ENCODE assay signal across 18 cellular contexts in genomic region chr5:39843767-39844166, GRCh38.
DNase-seq lines count a peak whose midpoint lies in the region; ATAC-seq, FAIRE-seq and TF ChIP-seq lines count a peak whose summit lies in the region.
"Had no signal": no experiment of that assay in that cellular context is flagged by ENCODE, and none has a peak within 500 bp of the region (broad histone marks: within the 10 kb centered on the region; RNA-seq: fewer than 3 reads in every experiment).

No MANE protein-coding gene starts in this region.

- H3K9ac ChIP-seq in PC-3 (ENCODE audit: low read length) (no peak overlapping the region), mesenchymal stem cell (ENCODE audit: low read length) (no peak overlapping the region)
- H3K9ac ChIP-seq: BLaER1 had no signal

- H2AK5ac ChIP-seq in mesenchymal stem cell (ENCODE audit: low read length, severe bottlenecking) = no peak overlapping the region

- H4K20me1 ChIP-seq in PC-3 (ENCODE audit: low read length) = no peaks in the 10 kb centered on the region
- H4K20me1 ChIP-seq: BLaER1 had no signal

- no peak overlapping the region for H3K4me2 ChIP-seq in PC-3 (ENCODE audit: low read length)
- no peak overlapping the region for H3K4me2 ChIP-seq in mesenchymal stem cell (ENCODE audit: low read length, poor library complexity, severe bottlenecking)
- H3K4me2 ChIP-seq: BLaER1 had no signal

- ATAC-seq in PC-3 = peak; percentile 57

- peaks cover 6% of the 10 kb centered on the region; the same call in 1 of the 2 replicates for H3K9me3 ChIP-seq in PC-3 (ENCODE audit: low read length)
- H3K9me3 ChIP-seq in mesenchymal stem cell (ENCODE audit: control insufficient read depth, low read length) = peaks cover 18% of the 10 kb centered on the region

- no peak overlapping the region for H3K18ac ChIP-seq in mesenchymal stem cell (ENCODE audit: low read depth in 1 of 2, low read length in 2 of 2)

- POLR2A ChIA-PET in PC-3 (lab: Charles Lee; ENCODE audit: unreplicated experiment) = no interaction called here

- no peak overlapping the region for H3K4ac ChIP-seq in mesenchymal stem cell (ENCODE audit: low read depth in 1 of 2, low read length in 2 of 2)

- CTCF ChIA-PET in PC-3 (lab: Charles Lee) = no interaction called here

- DNase-seq in PC-3 (peak; percentile 16), bronchial epithelial cell (ENCODE audit: low read depth) (peak; percentile 2), mesenchymal stem cell (no peak), renal cortical epithelial cell (ENCODE audit: low read depth) (peak; percentile 13), cerebellar cortex (ENCODE audit: low spot score) (no peak), NCI-H1105 treated with DMSO at 0.1 percent for 48 hours (lab: John Stamatoyannopoulos, UW) (no peak), GM19239 (ENCODE audit: insufficient read length, low spot score) (no peak)
- DNase-seq: 8988T; CD4-positive, alpha-beta memory T cell; DMS153; DMS79; GDM1; H9 had no signal

- no peak overlapping the region for H3K4me3 ChIP-seq in PC-3 (ENCODE audit: low read length)
- no peak overlapping the region for H3K4me3 ChIP-seq in bronchial epithelial cell (ENCODE audit: low read depth, low read length)
- H3K4me3 ChIP-seq in mesenchymal stem cell (ENCODE audit: insufficient read depth in 1 of 2, low read depth in 1 of 2, low read length in 2 of 2) = no peak overlapping the region
- H3K4me3 ChIP-seq: BLaER1 had no signal

- no peak overlapping the region for H2BK120ac ChIP-seq in mesenchymal stem cell (ENCODE audit: low read depth, low read length)

- no peak overlapping the region for H3K14ac ChIP-seq in mesenchymal stem cell (ENCODE audit: low read length in 2 of 2)

- no TSS peak for BruUV-seq in PC-3 (replicated peaks; lab: Mats Ljungman, UMichigan)

- H3K27me3 ChIP-seq in PC-3 (ENCODE audit: low read length) (no peaks in the 10 kb centered on the region), bronchial epithelial cell (ENCODE audit: control insufficient read depth, insufficient read depth, low read length) (no peaks in the 10 kb centered on the region), mesenchymal stem cell (ENCODE audit: control insufficient read depth in 1 of 2, insufficient read depth in 1 of 2, low read length in 2 of 2) (no peaks in the 10 kb centered on the region)
- H3K27me3 ChIP-seq: BLaER1 had no signal

- no peak overlapping the region for H2AFZ ChIP-seq in PC-3 (ENCODE audit: low read length)
- H2AFZ ChIP-seq in mesenchymal stem cell (ENCODE audit: low read depth, low read length) = no peak overlapping the region

- no peaks in the 10 kb centered on the region for H3K79me1 ChIP-seq in mesenchymal stem cell (replicated peaks; ENCODE audit: low read length, poor library complexity, severe bottlenecking)

- H4K91ac ChIP-seq in mesenchymal stem cell (ENCODE audit: low read length) = no peak overlapping the region

- no peaks in the 10 kb centered on the region for H3K36me3 ChIP-seq in PC-3 (ENCODE audit: low read depth, low read length)
- no peaks in the 10 kb centered on the region for H3K36me3 ChIP-seq in bronchial epithelial cell (ENCODE audit: control insufficient read depth, insufficient read depth, low read length)
- no peaks in the 10 kb centered on the region for H3K36me3 ChIP-seq in mesenchymal stem cell (ENCODE audit: control insufficient read depth in 1 of 2, insufficient read depth in 2 of 2, low read depth in 1 of 2, low read length in 2 of 2)
- H3K36me3 ChIP-seq: BLaER1 had no signal

- H4K8ac ChIP-seq in mesenchymal stem cell (ENCODE audit: low read length) = no peak overlapping the region

- no peak overlapping the region for H3K23ac ChIP-seq in mesenchymal stem cell (ENCODE audit: low read length in 2 of 2)

- intact Hi-C loops in PC-3 (cut with micrococcal nuclease) = no loop called here

- TF ChIP-seq CTCF in PC-3 (conservative IDR thresholded peaks at IDR 0.05; ENCODE audit: low read depth, low read length) (no peak), bronchial epithelial cell (IDR thresholded peaks at IDR 0.05; ENCODE audit: insufficient read depth, low read length, severe bottlenecking) (no peak)

- H2BK5ac ChIP-seq in mesenchymal stem cell (ENCODE audit: low read depth, low read length, poor library complexity, severe bottlenecking) = no peak overlapping the region

- H3K27ac ChIP-seq in PC-3 (ENCODE audit: low read length) (no peak overlapping the region), mesenchymal stem cell (ENCODE audit: low read length, poor library complexity, severe bottlenecking) (peak overlapping the region; percentile 40)
- H3K27ac ChIP-seq: BLaER1, HL-60 had no signal

- H3K4me1 ChIP-seq in PC-3 (ENCODE audit: insufficient read depth, low read length) = no peaks in the 10 kb centered on the region; the same call in 1 of the 2 replicates
- no peaks in the 10 kb centered on the region for H3K4me1 ChIP-seq in mesenchymal stem cell (ENCODE audit: control insufficient read depth, insufficient read depth, low read depth, low read length)
- H3K4me1 ChIP-seq: BLaER1 had no signal

- FAIRE-seq in bronchial epithelial cell (lab: Jason Lieb, UNC) (no peak), GM19239 (lab: Jason Lieb, UNC) (no peak)
- FAIRE-seq: GM12892, GM18507, H1 had no signal

- H3K79me2 ChIP-seq in PC-3 (ENCODE audit: low read length) = no peaks in the 10 kb centered on the region

- WGBS in mesenchymal stem cell = 71% methylated on average over 1 of the region's 1 CpG

- H3K9me2 ChIP-seq in PC-3 (replicated peaks; ENCODE audit: low read length) = no peaks in the 10 kb centered on the region

- no peak overlapping the region for H2BK12ac ChIP-seq in mesenchymal stem cell (ENCODE audit: low read length in 2 of 2)

- H2BK15ac ChIP-seq in mesenchymal stem cell (ENCODE audit: low read depth, poor library complexity, severe bottlenecking) = no peak overlapping the region

- H3F3A ChIP-seq in PC-3 (ENCODE audit: low read length, unreplicated experiment) = no peaks in the 10 kb centered on the region

Comparison
In these comparisons a context has a peak if more than half of its experiments do, and no peak if none do; other contexts are left out.
1. DNase-seq: peak in PC-3 (single experiment), bronchial epithelial cell (single experiment) and renal cortical epithelial cell (single experiment); none in mesenchymal stem cell (single experiment), cerebellar cortex (single experiment), NCI-H1105 treated with DMSO at 0.1 percent for 48 hours (single experiment) and GM19239 (single experiment).